ENCODE assay signal across 8 cellular contexts in the genomic region with DNA sequence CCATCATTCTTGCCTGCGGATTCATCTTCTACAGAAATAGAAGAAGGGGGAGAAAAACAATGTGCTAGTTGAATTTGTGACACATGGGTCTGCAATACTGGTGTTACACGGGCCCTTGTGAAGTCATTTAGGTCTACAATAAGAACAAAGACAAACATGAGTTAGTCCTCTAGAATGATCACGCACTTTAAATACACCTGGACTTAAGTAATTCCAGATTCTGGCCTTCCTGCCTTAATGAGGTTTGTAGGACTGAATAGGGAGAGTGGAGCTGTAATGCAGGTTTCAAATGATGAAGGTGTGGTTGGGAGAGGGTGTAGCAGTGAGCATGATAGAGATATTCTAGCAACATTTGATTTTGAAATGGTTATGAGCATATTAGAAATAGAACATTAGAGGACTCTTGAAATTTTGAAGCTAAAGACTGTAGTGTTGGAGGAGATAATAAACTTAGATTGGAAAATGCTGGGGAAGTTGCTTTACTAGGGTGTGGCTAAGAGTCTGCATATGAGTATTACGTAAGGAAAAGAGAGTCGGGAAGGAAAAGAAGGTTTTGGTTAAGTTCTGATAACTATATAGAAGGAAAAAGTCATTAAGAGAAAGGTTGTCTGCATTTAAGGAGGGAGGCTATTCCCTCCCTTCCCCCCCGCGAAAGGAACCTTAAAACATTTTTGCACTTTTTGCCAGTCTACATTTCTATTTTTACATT. TPM values are rescaled to one million over a fixed set of nuclear protein-coding genes. Genes with fewer than 3 reads are reported as not detected.
DNase-seq lines count a peak whose midpoint lies in the region; ATAC-seq and TF ChIP-seq lines count a peak whose summit lies in the region.

No MANE protein-coding gene starts in this region.

- peak overlapping the region; percentile 80 for H3K4me2 ChIP-seq in hepatocyte

- H3K9me3 Mint-ChIP-seq in WTC11 = no peaks in the 10 kb centered on the region
- H3K9me3 Mint-ChIP-seq in stimulated activated naive CD8-positive, alpha-beta T cell treated with anti-CD3 and anti-CD28 coated beads, Interleukin-15, amount 100 ng/mL, for 72 hours = no peaks in the 10 kb centered on the region

- peak overlapping the region; percentile 93 for H3K4me3 Mint-ChIP-seq in WTC11
- H3K4me3 Mint-ChIP-seq in stimulated activated naive CD8-positive, alpha-beta T cell treated with anti-CD3 and anti-CD28 coated beads, Interleukin-15, amount 100 ng/mL, for 72 hours = peak overlapping the region; percentile 97

- CTCF ChIA-PET in WTC11 (lab: Charles Lee) = interaction anchor here (0.9 to 1.0 kb wide), 2 partner anchors 44 to 138 kb away, joined by 3 read pairs; no protein-coding TSS in a partner anchor

- peaks cover 27% of the 10 kb centered on the region for H4K20me1 ChIP-seq in hepatocyte (ENCODE audit: insufficient read depth, poor library complexity, severe bottlenecking)

- no peak for ATAC-seq in WTC11
- no peak for ATAC-seq in stimulated activated naive CD8-positive, alpha-beta T cell treated with anti-CD3 and anti-CD28 coated beads, Interleukin-15, amount 100 ng/mL, for 72 hours
- ATAC-seq in GM18517 (IDR thresholded peaks at IDR 0.05; ENCODE audit: unreplicated experiment) = no peak
- ATAC-seq in GM18858 (IDR thresholded peaks at IDR 0.05; ENCODE audit: unreplicated experiment) = no peak

- POLR2A ChIA-PET in WTC11 (lab: Charles Lee) = interaction anchor here (0.9 to 2.1 kb wide), 4 partner anchors 12 to 215 kb away, joined by 3 to 11 read pairs (median 6); partner anchors contain the start of gene SELENOT

- 29% methylated on average over 7 of the region's 7 CpGs for WGBS in hepatocyte (ENCODE audit: low lambda C conversion rate, missing lambda C conversion rate)

- no peaks in the 10 kb centered on the region for H3K27me3 Mint-ChIP-seq in WTC11 (ENCODE audit: low read depth)
- no peaks in the 10 kb centered on the region for H3K27me3 Mint-ChIP-seq in stimulated activated naive CD8-positive, alpha-beta T cell treated with anti-CD3 and anti-CD28 coated beads, Interleukin-15, amount 100 ng/mL, for 72 hours

- DNase-seq in H7 (no peak), WTC11 (ENCODE audit: low spot score) (no peak), hepatocyte (ENCODE audit: low spot score) (peak; percentile 11), G401 (ENCODE audit: low spot score) (no peak)
- DNase-seq in stimulated activated naive CD8-positive, alpha-beta T cell treated with anti-CD3 and anti-CD28 coated beads, Interleukin-15, amount 100 ng/mL, for 72 hours = no peak

- H3K4me3 ChIP-seq in H7 (ENCODE audit: insufficient read depth, low read depth, low read length) (peak overlapping the region; percentile 95), hepatocyte (peak overlapping the region; percentile 59)

- in situ Hi-C loops in G401 (cut with HindIII; ENCODE audit: low sequenced_read_pairs) = no loop called here

- peak overlapping the region; percentile 88 for H3K27ac ChIP-seq in 22Rv1
- H3K27ac ChIP-seq in hepatocyte = peak overlapping the region; percentile 92

- peak overlapping the region; percentile 46 for H2AFZ ChIP-seq in hepatocyte

- peaks cover 28% of the 10 kb centered on the region for H3K36me3 Mint-ChIP-seq in WTC11

- no peaks in the 10 kb centered on the region for H3K9me2 ChIP-seq in hepatocyte (replicated peaks; ENCODE audit: insufficient read depth)

- TF ChIP-seq CTCF in 22Rv1 (IDR thresholded peaks at IDR 0.05) = no peak
- TF ChIP-seq CTCF in WTC11 (IDR thresholded peaks at IDR 0.05) = no peak
- TF ChIP-seq CTCF in hepatocyte (IDR thresholded peaks at IDR 0.05; ENCODE audit: poor library complexity) = no peak

- peak overlapping the region; percentile 96 for H3K27ac Mint-ChIP-seq in WTC11
- peak overlapping the region; percentile 99 for H3K27ac Mint-ChIP-seq in stimulated activated naive CD8-positive, alpha-beta T cell treated with anti-CD3 and anti-CD28 coated beads, Interleukin-15, amount 100 ng/mL, for 72 hours

- H3K27me3 ChIP-seq in H7 (ENCODE audit: control insufficient read depth, insufficient read depth, low read length) (no peaks in the 10 kb centered on the region), hepatocyte (no peaks in the 10 kb centered on the region)

- peaks cover 7% of the 10 kb centered on the region; the same call in 1 of the 2 replicates for H3K36me3 ChIP-seq in H7 (replicated peaks; ENCODE audit: control insufficient read depth, insufficient read depth, low read length)
- no peaks in the 10 kb centered on the region for H3K36me3 ChIP-seq in hepatocyte (replicated peaks; ENCODE audit: insufficient read depth, low read depth)

- H3K4me1 Mint-ChIP-seq in WTC11 = peaks cover 22% of the 10 kb centered on the region
- H3K4me1 Mint-ChIP-seq in stimulated activated naive CD8-positive, alpha-beta T cell treated with anti-CD3 and anti-CD28 coated beads, Interleukin-15, amount 100 ng/mL, for 72 hours = peaks cover 61% of the 10 kb centered on the region

- H3K79me2 ChIP-seq in hepatocyte = peaks cover 89% of the 10 kb centered on the region

- no peaks in the 10 kb centered on the region for H3K9me3 ChIP-seq in hepatocyte (ENCODE audit: low read depth)

- peaks cover 7% of the 10 kb centered on the region for H3K4me1 ChIP-seq in hepatocyte (ENCODE audit: insufficient read depth)

TF ChIP-seq in WTC11, 78 proteins besides CTCF, POLR2A, EP300 and RAD21:
- no peak for TF ChIP-seq ZNF219 (CRISPR knock-in tag; IDR thresholded peaks at IDR 0.05; ENCODE audit: borderline replicate concordance)
- TF ChIP-seq NFYB (CRISPR knock-in tag; conservative IDR thresholded peaks at IDR 0.05; ENCODE audit: low read depth) = no peak
- TF ChIP-seq FOXK1 (CRISPR knock-in tag; IDR thresholded peaks at IDR 0.05) = no peak
- TF ChIP-seq, protein P1, sequence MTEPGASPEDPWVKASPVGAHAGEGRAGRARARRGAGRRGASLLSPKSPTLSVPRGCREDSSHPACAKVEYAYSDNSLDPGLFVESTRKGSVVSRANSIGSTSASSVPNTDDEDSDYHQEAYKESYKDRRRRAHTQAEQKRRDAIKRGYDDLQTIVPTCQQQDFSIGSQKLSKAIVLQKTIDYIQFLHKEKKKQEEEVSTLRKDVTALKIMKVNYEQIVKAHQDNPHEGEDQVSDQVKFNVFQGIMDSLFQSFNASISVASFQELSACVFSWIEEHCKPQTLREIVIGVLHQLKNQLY (CRISPR knock-in tag; IDR thresholded peaks at IDR 0.05) = no peak
TF ChIP-seq in WTC11: peak in this region for 0.

RNA-seq across cellular contexts. Expression of gene EIF2A, which starts 0.6 kb away (rescaled TPM):
- total RNA-seq in H7 (2014; rRNA removed; shearing (Covaris generic)) = 81.3 and 141 TPM in 2 replicates
- total RNA-seq in WTC11 (2021) (76.2 to 88.4 TPM (median 82.7 TPM) in 3 replicates), hepatocyte (112 TPM in 2 replicates)
- polyA plus RNA-seq in hepatocyte = 34.4 and 34.5 TPM in 2 replicates
- total RNA-seq in G401 (2014; rRNA removed; shearing (Covaris generic)) = 196 and 269 TPM in 2 replicates

RNA-seq across cellular contexts. Expression of gene SERP1, which starts 0.9 kb away (rescaled TPM):
- 133 and 143 TPM in 2 replicates for total RNA-seq in H7 (2014; rRNA removed; shearing (Covaris generic))
- total RNA-seq in WTC11 (2021) (86.9 to 98.3 TPM (median 94.9 TPM) in 3 replicates), hepatocyte (202 and 233 TPM in 2 replicates)
- polyA plus RNA-seq in hepatocyte = 157 and 165 TPM in 2 replicates
- total RNA-seq in G401 (2014; rRNA removed; shearing (Covaris generic)) = 66.4 and 75.1 TPM in 2 replicates

RNA-seq across cellular contexts. Expression of gene SELENOT, which starts 55.9 kb away (rescaled TPM):
- 106 and 140 TPM in 2 replicates for total RNA-seq in H7 (2014; rRNA removed; shearing (Covaris generic))
- 48.3 to 57.0 TPM (median 53.4 TPM) in 3 replicates for total RNA-seq in WTC11 (2021)
- total RNA-seq in hepatocyte = 101 and 175 TPM in 2 replicates
- polyA plus RNA-seq in hepatocyte = 109 and 147 TPM in 2 replicates
- 75.1 and 130 TPM in 2 replicates for total RNA-seq in G401 (2014; rRNA removed; shearing (Covaris generic))
